1 cellular context compared by ENCODE assay signal in the genomic region with DNA sequence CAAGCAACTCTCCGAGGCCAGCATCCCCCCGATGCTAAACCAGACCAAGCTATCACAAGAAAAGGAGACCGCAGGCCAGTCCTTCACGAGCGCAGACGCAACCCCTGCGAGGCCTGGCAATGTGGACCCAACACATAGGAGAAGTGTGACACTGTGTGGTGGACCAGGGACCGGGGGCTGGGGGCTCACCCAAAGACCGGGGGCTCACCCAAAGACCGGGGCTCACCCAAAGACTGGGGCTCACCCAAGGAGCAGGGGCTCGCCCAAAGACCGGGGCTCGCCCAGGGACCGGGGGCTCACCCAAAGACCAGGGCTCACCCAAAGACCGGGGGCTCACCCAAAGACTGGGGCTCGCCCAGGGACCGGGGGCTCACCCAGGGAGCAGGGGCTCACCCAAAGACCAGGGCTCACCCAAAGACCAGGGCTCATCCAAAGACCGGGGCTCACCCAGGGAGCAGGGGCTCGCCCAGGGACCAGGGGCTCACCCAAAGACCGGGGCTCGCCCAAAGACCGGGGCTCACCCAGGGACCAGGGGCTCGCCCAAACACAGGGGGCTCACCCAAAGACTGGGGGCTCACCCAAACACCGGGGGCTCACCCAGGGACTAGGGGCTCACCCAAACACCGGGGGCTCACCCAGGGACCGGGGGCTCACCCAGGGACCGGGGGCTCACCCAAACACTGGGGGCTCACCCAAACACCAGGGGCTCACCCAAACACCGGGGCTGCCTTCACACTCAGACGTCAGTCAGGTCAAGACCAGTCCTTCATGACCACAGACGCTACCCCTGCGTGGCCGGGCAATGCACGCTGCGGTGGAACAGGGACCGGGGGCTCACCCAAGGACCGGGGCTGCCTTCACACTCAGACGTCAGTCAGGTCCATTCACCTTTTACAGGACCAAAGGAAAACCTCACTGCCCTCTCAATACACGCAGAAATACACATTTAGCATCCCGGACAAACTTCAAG.
TF ChIP-seq lines count a peak whose summit lies in the region.

No MANE protein-coding gene starts in this region.

TF ChIP-seq in H1, 55 proteins besides CTCF, POLR2A, EP300 and RAD21:
- TF ChIP-seq SIN3A (conservative IDR thresholded peaks at IDR 0.05 in 1 of 2, IDR thresholded peaks at IDR 0.05 in 1 of 2; ENCODE audit: low read depth in 1 of 2, low read length in 2 of 2) (no peak), CBX8 (IDR thresholded peaks at IDR 0.05; ENCODE audit: borderline replicate concordance, low read depth, low read length) (no peak), KDM1A (IDR thresholded peaks at IDR 0.05; ENCODE audit: borderline replicate concordance, low read length) (no peak)
